35 cellular contexts compared by ENCODE assay signal in the genomic region with DNA sequence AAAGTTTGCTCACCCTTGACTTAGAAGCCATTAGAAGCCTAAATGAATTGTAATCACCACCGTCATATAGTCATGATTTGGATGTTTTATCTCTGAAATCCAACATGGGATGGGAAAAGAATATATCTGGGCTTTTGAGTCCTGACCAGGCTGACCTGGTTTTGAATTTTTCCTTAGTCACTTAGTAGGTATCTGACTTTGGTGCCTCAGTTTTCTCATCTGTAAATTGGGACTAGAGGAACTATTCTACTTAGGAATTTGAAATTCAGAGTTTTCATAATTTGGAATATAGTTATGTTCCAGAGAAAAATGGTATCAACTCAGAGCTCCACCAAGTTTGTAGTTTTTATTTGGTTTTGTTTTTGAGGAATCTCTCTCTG.
"Had no signal": no experiment of that assay in that cellular context is flagged by ENCODE, and none has a peak within 500 bp of the region (broad histone marks: within the 10 kb centered on the region; RNA-seq: fewer than 3 reads in every experiment).

No MANE protein-coding gene starts in this region.

- H3K27ac ChIP-seq: ascending aorta had no signal

- H3K4me1 Mint-ChIP-seq: activated CD4-positive, alpha-beta T cell treated with anti-CD3 and anti-CD28 coated beads, Interleukin-2, amount 10 ng/mL, durations not matched to agents 24 days and 14 days; activated naive CD4-positive, alpha-beta T cell treated with anti-CD3 and anti-CD28 coated beads, Interleukin-2, amount 10 ng/mL, durations not matched to agents 7 days and 5 days had no signal

- ATAC-seq: activated CD8-positive, alpha-beta T cell treated with anti-CD3 and anti-CD28 coated beads for 36 hours; activated naive CD8-positive, alpha-beta T cell treated with anti-CD3 and anti-CD28 coated beads, Interleukin-2, amount 50 U/mL, for 24 hours; activated T-cell treated with anti-CD3 and anti-CD28 coated beads, Interleukin-2, amount 50 U/mL, for 4 hours; activated T-cell treated with anti-CD3 and anti-CD28 coated beads, Interleukin-2, amount 50 U/mL, for 72 hours; activated T-helper 17 cell treated with anti-CD3 and anti-CD28 coated beads, Interleukin-2, amount 50 U/mL, for 72 hours had no signal

- H3K27ac Mint-ChIP-seq: activated B cell treated with CpG ODN at 0.5 μM for 24 hours; activated CD4-positive, alpha-beta memory T cell treated with anti-CD3 and anti-CD28 coated beads for 36 hours; activated CD4-positive, alpha-beta T cell treated with anti-CD3 and anti-CD28 coated beads, Interleukin-2, amount 10 ng/mL, durations not matched to agents 24 days and 14 days; activated CD8-positive, alpha-beta T cell treated with anti-CD3 and anti-CD28 coated beads for 36 hours; activated naive CD4-positive, alpha-beta T cell treated with anti-CD3 and anti-CD28 coated beads, Interleukin-2, amount 10 ng/mL, durations not matched to agents 7 days and 5 days; activated naive CD4-positive, alpha-beta T cell treated with anti-CD3 and anti-CD28 coated beads, Interleukin-2, amount 50 U/mL, for 24 hours; activated naive CD8-positive, alpha-beta T cell; activated naive CD8-positive, alpha-beta T cell treated with anti-CD3 and anti-CD28 coated beads, Interleukin-2, amount 10 ng/mL, durations not matched to agents 7 days and 5 days; activated naive CD8-positive, alpha-beta T cell treated with anti-CD3 and anti-CD28 coated beads, Interleukin-2, amount 50 U/mL, for 24 hours; activated T-cell treated with anti-CD3 and anti-CD28 coated beads, Interleukin-2, amount 50 U/mL, for 72 hours; activated T-helper 1 cell treated with anti-CD3 and anti-CD28 coated beads, Interleukin-12 subunit alpha, Interleukin-12 subunit beta, Interleukin-2, Interleukin-4 antibody, amounts not matched to agents 30 ng/mL and 10 ng/mL and 1 ng/mL, durations not matched to agents 14 hours and 24 hours and 36 hours; activated T-helper 17 cell treated with anti-CD3 and anti-CD28 coated beads, Interleukin-2, amount 50 U/mL, for 72 hours; brain; T-helper 2 cell treated with Interferon-gamma antibody and Interleukin-4, amounts not matched to agents 5 μg/mL and 100 μg/mL, for 36 hours had no signal

- H3K27me3 ChIP-seq: ascending aorta, cardiac muscle cell had no signal

- H3K36me3 ChIP-seq: ascending aorta, cardiac muscle cell had no signal

- H3K27me3 Mint-ChIP-seq: activated B cell treated with CpG ODN at 0.5 μM for 24 hours; activated CD4-positive, alpha-beta memory T cell treated with anti-CD3 and anti-CD28 coated beads for 36 hours; activated CD4-positive, alpha-beta T cell treated with anti-CD3 and anti-CD28 coated beads, Interleukin-2, amount 10 ng/mL, durations not matched to agents 24 days and 14 days; activated CD8-positive, alpha-beta T cell treated with anti-CD3 and anti-CD28 coated beads for 36 hours; activated naive CD4-positive, alpha-beta T cell treated with anti-CD3 and anti-CD28 coated beads, Interleukin-2, amount 10 ng/mL, durations not matched to agents 7 days and 5 days; activated naive CD4-positive, alpha-beta T cell treated with anti-CD3 and anti-CD28 coated beads, Interleukin-2, amount 50 U/mL, for 24 hours; activated naive CD8-positive, alpha-beta T cell; activated naive CD8-positive, alpha-beta T cell treated with anti-CD3 and anti-CD28 coated beads, Interleukin-2, amount 10 ng/mL, durations not matched to agents 7 days and 5 days; activated naive CD8-positive, alpha-beta T cell treated with anti-CD3 and anti-CD28 coated beads, Interleukin-2, amount 50 U/mL, for 24 hours; activated T-helper 17 cell treated with anti-CD3 and anti-CD28 coated beads, Interleukin-2, amount 50 U/mL, for 72 hours; brain; central memory CD8-positive, alpha-beta T cell had no signal

- H3K9me3 Mint-ChIP-seq: activated B cell treated with CpG ODN at 0.5 μM for 24 hours; activated CD4-positive, alpha-beta memory T cell treated with anti-CD3 and anti-CD28 coated beads for 36 hours; activated CD4-positive, alpha-beta T cell treated with anti-CD3 and anti-CD28 coated beads, Interleukin-2, amount 10 ng/mL, durations not matched to agents 24 days and 14 days; activated CD8-positive, alpha-beta T cell treated with anti-CD3 and anti-CD28 coated beads for 36 hours; activated naive CD4-positive, alpha-beta T cell treated with anti-CD3 and anti-CD28 coated beads, Interleukin-2, amount 10 ng/mL, durations not matched to agents 7 days and 5 days; activated naive CD4-positive, alpha-beta T cell treated with anti-CD3 and anti-CD28 coated beads, Interleukin-2, amount 50 U/mL, for 24 hours; activated naive CD8-positive, alpha-beta T cell treated with anti-CD3 and anti-CD28 coated beads, Interleukin-2, amount 10 ng/mL, durations not matched to agents 7 days and 5 days; activated T-cell treated with anti-CD3 and anti-CD28 coated beads, Interleukin-2, amount 50 U/mL, for 4 hours; activated T-cell treated with anti-CD3 and anti-CD28 coated beads, Interleukin-2, amount 50 U/mL, for 72 hours; activated T-helper 1 cell treated with anti-CD3 and anti-CD28 coated beads, Interleukin-12 subunit alpha, Interleukin-12 subunit beta, Interleukin-2, Interleukin-4 antibody, amounts not matched to agents 30 ng/mL and 10 ng/mL and 1 ng/mL, durations not matched to agents 14 hours and 24 hours and 36 hours; activated T-helper 17 cell treated with anti-CD3 and anti-CD28 coated beads, Interleukin-2, amount 50 U/mL, for 72 hours; brain; central memory CD8-positive, alpha-beta T cell; T-helper 2 cell treated with Interferon-gamma antibody and Interleukin-4, amounts not matched to agents 5 μg/mL and 100 μg/mL, for 36 hours had no signal

- H3K4me3 Mint-ChIP-seq: activated B cell treated with CpG ODN at 0.5 μM for 24 hours; activated CD4-positive, alpha-beta memory T cell treated with anti-CD3 and anti-CD28 coated beads for 36 hours; activated CD4-positive, alpha-beta T cell treated with anti-CD3 and anti-CD28 coated beads, Interleukin-2, amount 10 ng/mL, durations not matched to agents 24 days and 14 days; activated CD8-positive, alpha-beta T cell treated with anti-CD3 and anti-CD28 coated beads for 36 hours; activated naive CD4-positive, alpha-beta T cell treated with anti-CD3 and anti-CD28 coated beads, Interleukin-2, amount 10 ng/mL, durations not matched to agents 7 days and 5 days; activated naive CD4-positive, alpha-beta T cell treated with anti-CD3 and anti-CD28 coated beads, Interleukin-2, amount 50 U/mL, for 24 hours; activated naive CD8-positive, alpha-beta T cell; activated naive CD8-positive, alpha-beta T cell treated with anti-CD3 and anti-CD28 coated beads, Interleukin-2, amount 10 ng/mL, durations not matched to agents 7 days and 5 days; activated naive CD8-positive, alpha-beta T cell treated with anti-CD3 and anti-CD28 coated beads, Interleukin-2, amount 50 U/mL, for 24 hours; activated T-cell treated with anti-CD3 and anti-CD28 coated beads, Interleukin-2, amount 50 U/mL, for 4 hours; activated T-cell treated with anti-CD3 and anti-CD28 coated beads, Interleukin-2, amount 50 U/mL, for 72 hours; activated T-helper 1 cell treated with anti-CD3 and anti-CD28 coated beads, Interleukin-12 subunit alpha, Interleukin-12 subunit beta, Interleukin-2, Interleukin-4 antibody, amounts not matched to agents 30 ng/mL and 10 ng/mL and 1 ng/mL, durations not matched to agents 14 hours and 24 hours and 36 hours; activated T-helper 17 cell treated with anti-CD3 and anti-CD28 coated beads, Interleukin-2, amount 50 U/mL, for 72 hours; brain; central memory CD8-positive, alpha-beta T cell; T-helper 2 cell treated with Interferon-gamma antibody and Interleukin-4, amounts not matched to agents 5 μg/mL and 100 μg/mL, for 36 hours had no signal

- H3K4me3 ChIP-seq: ascending aorta, cardiac muscle cell had no signal

- DNase-seq: activated B cell treated with CpG ODN at 0.5 μM for 24 hours; activated CD4-positive, alpha-beta memory T cell treated with anti-CD3 and anti-CD28 coated beads for 36 hours; activated CD4-positive, alpha-beta T cell treated with anti-CD3 and anti-CD28 coated beads for 4 hours; activated CD4-positive, alpha-beta T cell treated with anti-CD3 and anti-CD28 coated beads, Interleukin-2, amount 10 ng/mL, durations not matched to agents 24 days and 14 days; activated CD4-positive, alpha-beta T cell treated with anti-CD3 and anti-CD28 coated beads, Interleukin-2, amount 50 U/mL, for 1 hour; activated CD4-positive, alpha-beta T cell treated with anti-CD3 and anti-CD28 coated beads, Interleukin-2, amount 50 U/mL, for 4 hours; activated CD4-positive, CD25-positive, alpha-beta regulatory T cell treated with anti-CD3 and anti-CD28 coated beads, Interleukin-2, amount 50 U/mL, for 72 hours; activated CD8-positive, alpha-beta memory T cell treated with anti-CD3 and anti-CD28 coated beads, Interleukin-2, amount 50 U/mL, for 4 hours; activated CD8-positive, alpha-beta T cell treated with anti-CD3 and anti-CD28 coated beads for 36 hours; activated gamma-delta T cell; activated naive CD4-positive, alpha-beta T cell treated with anti-CD3 and anti-CD28 coated beads, Interleukin-2, amount 10 ng/mL, durations not matched to agents 7 days and 5 days; activated naive CD4-positive, alpha-beta T cell treated with Interleukin-2 at 50 U/mL for 16 hours; activated naive CD8-positive, alpha-beta T cell treated with anti-CD3 and anti-CD28 coated beads, Interleukin-2, amount 10 ng/mL, durations not matched to agents 7 days and 5 days; activated naive CD8-positive, alpha-beta T cell treated with anti-CD3 and anti-CD28 coated beads, Interleukin-2, amount 50 U/mL, for 24 hours; activated T-cell treated with anti-CD3 and anti-CD28 coated beads for 4 hours; activated T-cell treated with anti-CD3 and anti-CD28 coated beads, Interleukin-2, amount 50 U/mL, for 1 hour; activated T-cell treated with anti-CD3 and anti-CD28 coated beads, Interleukin-2, amount 50 U/mL, for 4 hours; activated T-cell treated with anti-CD3 and anti-CD28 coated beads, Interleukin-2, amount 50 U/mL, for 72 hours; amygdala; anterior cingulate cortex; caudate nucleus; cerebellar nuclear complex; T-helper 2 cell; T-helper 9 cell had no signal

- H3K9me3 ChIP-seq: ascending aorta had no signal

- FAIRE-seq: bronchial epithelial cell, TTC549 had no signal

- H3K36me3 Mint-ChIP-seq: activated CD4-positive, alpha-beta memory T cell treated with anti-CD3 and anti-CD28 coated beads for 36 hours had no signal
